In genomic region chr2:180655393-180655792, GRCh38 we compare ENCODE assay signal across 18 cellular contexts.
DNase-seq lines count a peak whose midpoint lies in the region; ATAC-seq, FAIRE-seq and TF ChIP-seq lines count a peak whose summit lies in the region.
"Had no signal": no experiment of that assay in that cellular context is flagged by ENCODE, and none has a peak within 500 bp of the region (broad histone marks: within the 10 kb centered on the region; RNA-seq: fewer than 3 reads in every experiment).

No MANE protein-coding gene starts in this region.

- H3K4me1 ChIP-seq in RWPE2 (ENCODE audit: insufficient read depth, poor library complexity, severe bottlenecking) (peaks cover 25% of the 10 kb centered on the region), keratinocyte (ENCODE audit: control insufficient read depth, extremely low read depth, insufficient read depth, low read length) (peaks cover 26% of the 10 kb centered on the region), Caco-2 (no peaks in the 10 kb centered on the region; the same call in 1 of the 2 replicates)
- no peaks in the 10 kb centered on the region for H3K4me1 ChIP-seq in CD4-positive, alpha-beta memory T cell (ENCODE audit: insufficient read depth, low read length)

- no peak overlapping the region for H3K4me3 ChIP-seq in RWPE2 (ENCODE audit: severe bottlenecking)
- no peak overlapping the region for H3K4me3 ChIP-seq in keratinocyte (ENCODE audit: control insufficient read depth in 2 of 3, extremely low read depth in 1 of 3, insufficient read depth in 2 of 3, low read depth in 1 of 3, low read length in 3 of 3)
- no peak overlapping the region for H3K4me3 ChIP-seq in CD4-positive, alpha-beta memory T cell (ENCODE audit: low read length in 2 of 2)
- no peak overlapping the region for H3K4me3 ChIP-seq in Caco-2 (ENCODE audit: low read depth, low read length)

- POLR2A ChIA-PET in CD4-positive, alpha-beta memory T cell (lab: Charles Lee; ENCODE audit: partially characterized antibody), result no interaction called here
- POLR2A ChIA-PET in Caco-2 (lab: Charles Lee), result no interaction called here

- H3K4me3 Mint-ChIP-seq in CD4-positive, alpha-beta memory T cell, result no peak overlapping the region
- H3K4me3 Mint-ChIP-seq in Caco-2 (ENCODE audit: unreplicated experiment), result no peak overlapping the region

- FAIRE-seq in keratinocyte (lab: Jason Lieb, UNC) (no peak), GM12892 (lab: Jason Lieb, UNC) (no peak)

- no peaks in the 10 kb centered on the region for H3K9me3 Mint-ChIP-seq in CD4-positive, alpha-beta memory T cell
- H3K9me3 Mint-ChIP-seq in Caco-2 (ENCODE audit: unreplicated experiment), result no peaks in the 10 kb centered on the region

- H3K27ac ChIP-seq in RWPE2 (ENCODE audit: poor library complexity, severe bottlenecking) (peak overlapping the region; percentile 64), keratinocyte (ENCODE audit: control insufficient read depth, insufficient read depth, low read length) (peak overlapping the region; percentile 3)
- no peak overlapping the region for H3K27ac ChIP-seq in CD4-positive, alpha-beta memory T cell (ENCODE audit: low read depth, low read length)
- H3K27ac ChIP-seq: 22Rv1 had no signal

- DNase-seq in DMS53 (lab: John Stamatoyannopoulos, UW) (peak; percentile 34), DMS53 treated with DMSO at 0.1 percent for 48 hours (lab: John Stamatoyannopoulos, UW; ENCODE audit: unreplicated experiment) (no peak), RWPE2 (ENCODE audit: low spot score) (no peak), keratinocyte (ENCODE audit: low read depth, low spot score) (no peak), DMS114 treated with DMSO at 0.1 percent for 48 hours (lab: John Stamatoyannopoulos, UW; ENCODE audit: unreplicated experiment) (no peak), GM12892 (ENCODE audit: insufficient read length) (no peak), Caco-2 (no peak)
- no peak for DNase-seq in CD4-positive, alpha-beta memory T cell
- DNase-seq: DMS79, GF-D8, GOT3, KG1, MM.1S, NCI-H1105 treated with DMSO at 0.1 percent for 48 hours, NCI-H187 treated with DMSO at 0.1 percent for 48 hours, SHP77 treated with DMSO at 0.1 percent for 48 hours had no signal

- BruUV-seq in Caco-2 (replicated peaks; lab: Mats Ljungman, UMichigan), result no TSS peak

- no peak overlapping the region for H3K27ac Mint-ChIP-seq in CD4-positive, alpha-beta memory T cell
- H3K27ac Mint-ChIP-seq in Caco-2 (ENCODE audit: unreplicated experiment), result no peak overlapping the region

- no peaks in the 10 kb centered on the region for H3K79me2 ChIP-seq in keratinocyte (ENCODE audit: control insufficient read depth, insufficient read depth, low read length)

- H3K4me1 Mint-ChIP-seq in CD4-positive, alpha-beta memory T cell, result no peaks in the 10 kb centered on the region
- no peaks in the 10 kb centered on the region for H3K4me1 Mint-ChIP-seq in Caco-2 (ENCODE audit: low read depth, unreplicated experiment)

- TF ChIP-seq POLR2A in GM12892 (IDR thresholded peaks at IDR 0.05; ENCODE audit: low read depth, low read length), result no peak

- H3K4me2 ChIP-seq in keratinocyte (ENCODE audit: control insufficient read depth, extremely low read depth, insufficient read depth, low read depth, low read length), result peak overlapping the region; percentile 20

- H3K36me3 Mint-ChIP-seq in CD4-positive, alpha-beta memory T cell, result no peaks in the 10 kb centered on the region
- H3K36me3 Mint-ChIP-seq in Caco-2 (ENCODE audit: insufficient read depth, unreplicated experiment), result no peaks in the 10 kb centered on the region

- H3K36me3 ChIP-seq in RWPE2 (ENCODE audit: low read depth) (no peaks in the 10 kb centered on the region), keratinocyte (ENCODE audit: control insufficient read depth in 2 of 2, extremely low read depth in 1 of 2, insufficient read depth in 2 of 2, low read length in 2 of 2) (no peaks in the 10 kb centered on the region), Caco-2 (ENCODE audit: control insufficient read depth, insufficient read depth, low read length) (no peaks in the 10 kb centered on the region)
- H3K36me3 ChIP-seq in CD4-positive, alpha-beta memory T cell (ENCODE audit: insufficient read depth, low read length), result no peaks in the 10 kb centered on the region

- no peaks in the 10 kb centered on the region for H3K9me1 ChIP-seq in keratinocyte (ENCODE audit: control insufficient read depth, extremely low read depth, insufficient read depth, low read length)

- H3K27me3 Mint-ChIP-seq in CD4-positive, alpha-beta memory T cell, result peaks cover 2 to 3% of the 10 kb centered on the region in 2 donors
- H3K27me3 Mint-ChIP-seq in Caco-2 (ENCODE audit: insufficient read depth, unreplicated experiment), result peaks cover 3% of the 10 kb centered on the region

- no peak overlapping the region for H2AFZ ChIP-seq in keratinocyte (ENCODE audit: control insufficient read depth, low read length)

- H3K9ac ChIP-seq in keratinocyte (ENCODE audit: control insufficient read depth, extremely low read depth, insufficient read depth, low read length), result no peak overlapping the region

- H3K9me3 ChIP-seq in RWPE2 (ENCODE audit: severe bottlenecking) (no peaks in the 10 kb centered on the region), keratinocyte (ENCODE audit: control insufficient read depth, low read depth, low read length) (no peaks in the 10 kb centered on the region), Caco-2 (no peaks in the 10 kb centered on the region)
- no peaks in the 10 kb centered on the region for H3K9me3 ChIP-seq in CD4-positive, alpha-beta memory T cell (ENCODE audit: control insufficient read depth in 1 of 2, low read length in 2 of 2)

- H4K20me1 ChIP-seq in keratinocyte (ENCODE audit: control insufficient read depth, extremely low read depth, insufficient read depth, low read length), result no peaks in the 10 kb centered on the region

- no peak for TF ChIP-seq CTCF in RWPE2 (IDR thresholded peaks at IDR 0.05; ENCODE audit: poor library complexity, severe bottlenecking)
- no peak for TF ChIP-seq CTCF in keratinocyte (optimal IDR thresholded peaks at IDR 0.05 in 1 of 3, IDR thresholded peaks at IDR 0.05 in 1 of 3, conservative IDR thresholded peaks at IDR 0.05 in 1 of 3; ENCODE audit: extremely low read depth in 1 of 3, insufficient read depth in 2 of 3, low read length in 3 of 3)
- TF ChIP-seq CTCF in Caco-2 (IDR thresholded peaks at IDR 0.05; ENCODE audit: insufficient read depth in 1 of 2, low read depth in 1 of 2, low read length in 1 of 2, severe bottlenecking in 1 of 2, unreplicated experiment in 1 of 2), result no peak

- dilution Hi-C loops in keratinocyte (cut with MboI; ENCODE audit: extremely low pct_ligation_motif_present, low sequenced_read_pairs), result no loop called here

- CTCF ChIA-PET in CD4-positive, alpha-beta memory T cell (lab: Charles Lee; ENCODE audit: partially characterized antibody), result no interaction called here
- CTCF ChIA-PET in Caco-2 (lab: Charles Lee), result no interaction called here

- intact Hi-C loops in CD4-positive, alpha-beta memory T cell (cut with micrococcal nuclease), result no loop called here
- intact Hi-C loops in Caco-2 (cut with micrococcal nuclease; ENCODE audit: unreplicated experiment), result no loop called here

- peak; percentile 70 for ATAC-seq in RWPE2 (ENCODE audit: low read depth)
- ATAC-seq: Panc1 had no signal

- H3K27me3 ChIP-seq in RWPE2 (ENCODE audit: insufficient read depth, poor library complexity, severe bottlenecking) (no peaks in the 10 kb centered on the region), keratinocyte (ENCODE audit: control insufficient read depth, extremely low read depth, insufficient read depth, low read length) (no peaks in the 10 kb centered on the region), Caco-2 (replicated peaks; ENCODE audit: control insufficient read depth, insufficient read depth, low read length) (no peaks in the 10 kb centered on the region)
- H3K27me3 ChIP-seq in CD4-positive, alpha-beta memory T cell (ENCODE audit: insufficient read depth, low read length), result no peaks in the 10 kb centered on the region
